In the genomic region with DNA sequence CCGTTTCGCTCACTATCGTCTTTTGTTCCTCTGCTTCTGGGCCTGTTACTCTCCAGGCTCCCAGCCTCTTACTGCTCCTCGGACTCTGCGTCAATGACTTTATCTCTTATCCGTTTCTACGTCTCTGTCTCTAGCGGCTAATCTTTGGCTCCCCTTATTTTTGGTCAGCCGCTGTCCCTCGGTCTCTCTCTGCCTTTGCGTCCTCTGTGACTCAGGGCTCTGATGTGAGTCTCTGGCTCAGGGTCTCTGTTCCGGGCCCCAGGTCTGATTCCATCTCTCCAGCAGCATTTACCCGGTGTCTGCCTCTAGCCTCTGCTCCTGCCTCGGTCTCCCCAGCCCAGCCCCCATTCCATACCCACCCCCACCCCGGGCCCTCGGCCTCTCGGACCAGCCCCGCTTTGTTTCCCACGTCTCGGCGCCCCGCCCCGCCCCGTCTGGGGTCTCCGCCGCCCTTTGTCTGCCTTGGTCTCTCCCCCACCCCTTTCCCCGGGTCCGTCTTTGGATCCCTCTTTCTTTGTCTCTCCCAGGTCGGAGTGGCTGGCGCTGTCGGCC, we compare ENCODE assay signal across 8 cellular contexts. TPM values are rescaled to one million over a fixed set of nuclear protein-coding genes. Genes with fewer than 3 reads are reported as not detected.
DNase-seq lines count a peak whose midpoint lies in the region; ATAC-seq, FAIRE-seq and TF ChIP-seq lines count a peak whose summit lies in the region.

No MANE protein-coding gene starts in this region.

- H3K9me3 Mint-ChIP-seq in astrocyte (ENCODE audit: unreplicated experiment) (peaks cover 3% of the 10 kb centered on the region), immature natural killer cell (no peaks in the 10 kb centered on the region)

- peak overlapping the region; percentile 97 for H3K4me2 ChIP-seq in A549
- H3K4me2 ChIP-seq in HCT116 (ENCODE audit: low read length), result peak overlapping the region; percentile 88
- H3K4me2 ChIP-seq in astrocyte (ENCODE audit: low read length), result peak overlapping the region; percentile 86

- POLR2A ChIA-PET in A549 (lab: Yijun Ruan, JAX), result interaction anchor here (0.5 to 1.7 kb wide), 9 partner anchors 9 to 256 kb away, joined by 3 to 13 read pairs (median 4); a partner anchor contains a TSS
- POLR2A ChIA-PET in HCT116 (lab: Charles Lee), result interaction anchor here (1.0 to 2.1 kb wide), 6 partner anchors 12 to 35 kb away, joined by 3 to 10 read pairs (median 4); a partner anchor contains a TSS

- TF ChIP-seq POLR2A in A549 (IDR thresholded peaks at IDR 0.05; ENCODE audit: low read length), result no peak
- TF ChIP-seq POLR2A in HCT116 (IDR thresholded peaks at IDR 0.05; ENCODE audit: borderline replicate concordance, extremely low read depth, insufficient read depth, insufficient read length), result no peak

- CTCF ChIA-PET in A549 (lab: Yijun Ruan, JAX) (interaction anchor here (0.6 to 11.5 kb wide), 12 partner anchors 13 to 36 kb away, joined by 3 to 149 read pairs (median 4); a partner anchor contains a TSS), HCT116 (lab: Charles Lee) (interaction anchor here (0.6 to 2.5 kb wide), 8 partner anchors 12 to 256 kb away, joined by 3 to 19 read pairs (median 6); a partner anchor contains a TSS)

- H3K79me2 ChIP-seq in HCT116 (ENCODE audit: insufficient read depth, low read length) (peaks cover 25% of the 10 kb centered on the region), astrocyte (ENCODE audit: insufficient read depth, low read length) (peaks cover 42% of the 10 kb centered on the region)

- peak overlapping the region; percentile 86 for H3K4me3 ChIP-seq in A549
- peak overlapping the region; percentile 95 to 96 for H3K4me3 ChIP-seq in HCT116 (replicated peaks in 1 of 2; ENCODE audit: low read depth in 1 of 2, low read length in 2 of 2)
- H3K4me3 ChIP-seq in astrocyte (ENCODE audit: insufficient read depth, low read depth, low read length), result peak overlapping the region; percentile 60
- H3K4me3 ChIP-seq in stomach smooth muscle (ENCODE audit: low read length in 2 of 2), result peak overlapping the region; percentile 63 to 85

- H3K27me3 Mint-ChIP-seq in astrocyte (ENCODE audit: low read depth, unreplicated experiment) (no peaks in the 10 kb centered on the region), immature natural killer cell (ENCODE audit: low read depth in 3 of 3) (peaks cover 3 to 10% (median 6%) of the 10 kb centered on the region in 3 donors)

- intact Hi-C loops in HCT116 (cut with micrococcal nuclease), result loop anchor here (1.0 to 2.0 kb wide), 2 partner anchors 16 to 39 kb away; a partner anchor contains a TSS

- no TSS peak for BruUV-seq in HCT116 (replicated peaks; lab: Mats Ljungman, UMichigan)

- peak; percentile 15 to 39; a peak in 3 of 6 replicates for ATAC-seq in A549
- no peak; the same call in 1 of the 2 replicates for ATAC-seq in HCT116
- ATAC-seq in GM18511 (IDR thresholded peaks at IDR 0.05; ENCODE audit: unreplicated experiment), result no peak
- no peak for ATAC-seq in HG03108 (IDR thresholded peaks at IDR 0.05; ENCODE audit: unreplicated experiment)
- ATAC-seq in HG03196 (IDR thresholded peaks at IDR 0.05; ENCODE audit: unreplicated experiment), result no peak

- H3K27ac ChIP-seq in A549 (peak overlapping the region; percentile 95 to 98), HCT116 (ENCODE audit: low read depth, low read length) (peak overlapping the region; percentile 97), astrocyte (ENCODE audit: low read depth, low read length) (peak overlapping the region; percentile 80), stomach smooth muscle (ENCODE audit: low read length) (peak overlapping the region; percentile 62)

- FAIRE-seq in A549 (lab: Jason Lieb, UNC), result no peak
- no peak for FAIRE-seq in astrocyte (lab: Jason Lieb, UNC)

- H3K4me1 ChIP-seq in A549 (peaks cover 12% of the 10 kb centered on the region), HCT116 (ENCODE audit: control insufficient read depth in 1 of 2, insufficient read depth in 2 of 2, low read length in 2 of 2) (peaks cover 24 to 43% of the 10 kb centered on the region in 2 experiments), astrocyte (ENCODE audit: insufficient read depth, low read length) (peaks cover 22% of the 10 kb centered on the region), stomach smooth muscle (ENCODE audit: control insufficient read depth, insufficient read depth, low read length) (peaks cover 29% of the 10 kb centered on the region)

- H3K4me3 Mint-ChIP-seq in astrocyte (ENCODE audit: unreplicated experiment) (peak overlapping the region; percentile 83), immature natural killer cell (peak overlapping the region; percentile 77 to 89 (median 85))

- H3K4me1 Mint-ChIP-seq in astrocyte (ENCODE audit: low read depth, unreplicated experiment) (peaks cover 13% of the 10 kb centered on the region), immature natural killer cell (peaks cover 38 to 42% of the 10 kb centered on the region in 2 donors)

- TF ChIP-seq CTCF in A549 (IDR thresholded peaks at IDR 0.05) (no peak), HCT116 (IDR thresholded peaks at IDR 0.05 in 2 of 3, conservative IDR thresholded peaks at IDR 0.05 in 1 of 3; ENCODE audit: borderline replicate concordance in 1 of 3, insufficient read depth in 1 of 3, low read depth in 2 of 3, low read length in 2 of 3) (no peak), astrocyte (IDR thresholded peaks at IDR 0.05; ENCODE audit: insufficient read depth, low read depth, low read length) (no peak)

- DNase-seq in A549 (ENCODE audit: low read depth in 1 of 2, low spot score in 1 of 2) (no peak), HCT116 (ENCODE audit: low read depth, low spot score) (no peak), astrocyte (ENCODE audit: low read depth) (peak; percentile 57), immature natural killer cell (no peak)

- no peaks in the 10 kb centered on the region for H3K9me3 ChIP-seq in A549
- no peaks in the 10 kb centered on the region for H3K9me3 ChIP-seq in HCT116 (ENCODE audit: control insufficient read depth in 1 of 2, insufficient read depth in 1 of 2, low read depth in 1 of 2, low read length in 2 of 2)
- H3K9me3 ChIP-seq in astrocyte (ENCODE audit: insufficient read depth, low read depth, low read length), result no peaks in the 10 kb centered on the region
- H3K9me3 ChIP-seq in stomach smooth muscle (ENCODE audit: control insufficient read depth in 2 of 2, low read length in 2 of 2), result no peaks in the 10 kb centered on the region

- RAD21 ChIA-PET in HCT116 (lab: Charles Lee; ENCODE audit: low non-redundant PET in 1 of 2, low total read pairs in 2 of 2, uncharacterized antibody in 2 of 2, unreplicated experiment in 2 of 2), result interaction anchor here (0.6 to 1.9 kb wide), 2 partner anchors 40 to 579 kb away, joined by 3 to 4 read pairs; a partner anchor contains a TSS

- H3K27ac Mint-ChIP-seq in astrocyte (ENCODE audit: unreplicated experiment) (peak overlapping the region; percentile 92), immature natural killer cell (peak overlapping the region; percentile 10 to 88 (median 54))

- H3K36me3 Mint-ChIP-seq in astrocyte (ENCODE audit: low read depth, unreplicated experiment) (peaks cover 13% of the 10 kb centered on the region), immature natural killer cell (no peaks in the 10 kb centered on the region)

- 50% methylated on average over 18 of the region's 31 CpGs for WGBS in A549 (ENCODE audit: missing lambda C conversion rate)

- no peaks in the 10 kb centered on the region for H4K20me1 ChIP-seq in HCT116 (ENCODE audit: insufficient read depth)
- H4K20me1 ChIP-seq in astrocyte (ENCODE audit: insufficient read depth, low read length), result no peaks in the 10 kb centered on the region

- H3K9ac ChIP-seq in HCT116 (ENCODE audit: low read length), result peak overlapping the region; percentile 87
- peak overlapping the region; percentile 79 for H3K9ac ChIP-seq in astrocyte (ENCODE audit: low read length)
- H3K9ac ChIP-seq in stomach smooth muscle (ENCODE audit: low read length in 2 of 2), result peak overlapping the region; percentile 79 to 87

- no peak for TF ChIP-seq EP300 in A549 (IDR thresholded peaks at IDR 0.05)

- H2AFZ ChIP-seq in HCT116 (ENCODE audit: low read depth, low read length, poor library complexity, severe bottlenecking) (peak overlapping the region; percentile 45), astrocyte (ENCODE audit: low read depth, low read length) (peak overlapping the region; percentile 83)

- H3K27me3 ChIP-seq in HCT116 (ENCODE audit: insufficient read depth, low read length) (no peaks in the 10 kb centered on the region), astrocyte (ENCODE audit: insufficient read depth, low read length) (no peaks in the 10 kb centered on the region), stomach smooth muscle (ENCODE audit: control insufficient read depth in 1 of 2, insufficient read depth in 2 of 2, low read length in 2 of 2) (no peaks in the 10 kb centered on the region)

- H3K36me3 ChIP-seq in HCT116 (ENCODE audit: control insufficient read depth in 1 of 2, insufficient read depth in 2 of 2, low read length in 2 of 2) (peaks cover 2 to 18% of the 10 kb centered on the region in 2 experiments; a peak in 3 of 4 replicates), astrocyte (ENCODE audit: insufficient read depth, low read length) (peaks cover 5% of the 10 kb centered on the region), stomach smooth muscle (ENCODE audit: control insufficient read depth in 2 of 2, insufficient read depth in 2 of 2, low read length in 2 of 2) (peaks cover 6 to 16% of the 10 kb centered on the region in 2 donors)

- TF ChIP-seq RAD21 in A549 (conservative IDR thresholded peaks at IDR 0.05 in 1 of 2, IDR thresholded peaks at IDR 0.05 in 1 of 2) (no peak), HCT116 (IDR thresholded peaks at IDR 0.05; ENCODE audit: low read depth) (no peak)

- H3K9me2 ChIP-seq in HCT116 (ENCODE audit: insufficient read depth), result no peaks in the 10 kb centered on the region

RNA-seq across cellular contexts. Expression of a gene that starts 0.5 kb away (rescaled TPM):
- polyA plus RNA-seq in A549 (2011; rRNA removed) (7.0 and 9.3 TPM in 2 replicates), A549 (2017; fragmentation: RNase III; extraction: RNeasy Plus Mini Kit Qiagen cat#74134 plus additional on column Dnase treatment) (9.1 to 10.4 TPM (median 9.7 TPM) in 3 replicates), immature natural killer cell (1 to 10 TPM; 4.2 to 9.3 (median 5.7) TPM)
- 8.1 and 10.4 TPM in 2 replicates for polyA plus RNA-seq in A549 (2012; cell fraction: cytosol; rRNA removed)
- 12.0 and 13.2 TPM in 2 replicates for polyA plus RNA-seq in A549 (2012; cell fraction: nucleus; rRNA removed)
- polyA minus RNA-seq in A549 (2011; rRNA and poly(A)+ RNA removed), result 7.2 and 9.6 TPM in 2 replicates
- total RNA-seq in HCT116 (2021; ENCODE audit: unreplicated experiment) (17.9 TPM), astrocyte (16.0 and 19.5 TPM in 2 replicates)
- 12.8 and 15.5 TPM in 2 replicates for polyA plus RNA-seq in HCT116 (2012)

RNA-seq across cellular contexts. Expression of a gene that starts 12.3 kb away (rescaled TPM):
- 0.13 and 0.17 TPM in 2 replicates for polyA plus RNA-seq in A549 (2011; rRNA removed)
- 0.75 and 0.91 TPM in 2 replicates for polyA plus RNA-seq in A549 (2012; cell fraction: cytosol; rRNA removed)
- 0.54 and 0.69 TPM in 2 replicates for polyA plus RNA-seq in A549 (2012; cell fraction: nucleus; rRNA removed)
- 0.58 to 0.73 TPM (median 0.65 TPM) in 3 replicates for polyA plus RNA-seq in A549 (2017; fragmentation: RNase III; extraction: RNeasy Plus Mini Kit Qiagen cat#74134 plus additional on column Dnase treatment)
- polyA minus RNA-seq in A549 (2011; rRNA and poly(A)+ RNA removed), result not detected in 2 replicates
- 3.4 TPM for total RNA-seq in HCT116 (2021; ENCODE audit: unreplicated experiment)
- 2.3 and 2.4 TPM in 2 replicates for polyA plus RNA-seq in HCT116 (2012)
- 0.48 and 0.96 TPM in 2 replicates for total RNA-seq in astrocyte
- polyA plus RNA-seq in immature natural killer cell, result 100 to 1,000 TPM; 155 to 213 (median 161) TPM

RNA-seq across cellular contexts. Expression of a gene that starts 12.7 kb away (rescaled TPM):
- polyA plus RNA-seq in A549 (2011; rRNA removed), result 5.0 and 5.7 TPM in 2 replicates
- 13.6 and 22.1 TPM in 2 replicates for polyA plus RNA-seq in A549 (2012; cell fraction: cytosol; rRNA removed)
- 12.7 and 26.3 TPM in 2 replicates for polyA plus RNA-seq in A549 (2012; cell fraction: nucleus; rRNA removed)
- 6.8 to 7.9 TPM (median 7.2 TPM) in 3 replicates for polyA plus RNA-seq in A549 (2017; fragmentation: RNase III; extraction: RNeasy Plus Mini Kit Qiagen cat#74134 plus additional on column Dnase treatment)
- polyA minus RNA-seq in A549 (2011; rRNA and poly(A)+ RNA removed), result 2.8 and 3.6 TPM in 2 replicates
- 11.0 TPM for total RNA-seq in HCT116 (2021; ENCODE audit: unreplicated experiment)
- polyA plus RNA-seq in HCT116 (2012), result 5.7 and 7.0 TPM in 2 replicates
- total RNA-seq in astrocyte, result 13.9 and 15.5 TPM in 2 replicates
- polyA plus RNA-seq in immature natural killer cell, result 1 to 10 TPM in 2 of 3 donors, not detected in 1; 2.8 to 3.2 TPM

RNA-seq across cellular contexts. Expression of a gene that starts 20.1 kb away (rescaled TPM):
- not detected in 2 replicates for polyA plus RNA-seq in A549 (2011; rRNA removed)
- 0.38 and 0.45 TPM in 2 replicates for polyA plus RNA-seq in A549 (2012; cell fraction: cytosol; rRNA removed)
- polyA plus RNA-seq in A549 (2012; cell fraction: nucleus; rRNA removed), result not detected in 2 replicates
- 0.46 to 0.70 TPM (median 0.55 TPM) in 3 replicates for polyA plus RNA-seq in A549 (2017; fragmentation: RNase III; extraction: RNeasy Plus Mini Kit Qiagen cat#74134 plus additional on column Dnase treatment)
- polyA minus RNA-seq in A549 (2011; rRNA and poly(A)+ RNA removed), result not detected in 2 replicates
- not detected for total RNA-seq in HCT116 (2021; ENCODE audit: unreplicated experiment)
- polyA plus RNA-seq in HCT116 (2012), result 0.46 and 1.4 TPM in 2 replicates
- not detected in 2 replicates for total RNA-seq in astrocyte
- polyA plus RNA-seq in immature natural killer cell, result 10 to 100 TPM; 10.9 to 22.2 (median 18.7) TPM

RNA-seq across cellular contexts. Expression of a gene that starts 24.4 kb away (rescaled TPM):
- polyA plus RNA-seq in A549 (2011; rRNA removed), result 10.9 and 12.6 TPM in 2 replicates
- polyA plus RNA-seq in A549 (2012; cell fraction: cytosol; rRNA removed), result 19.3 and 22.4 TPM in 2 replicates
- polyA plus RNA-seq in A549 (2012; cell fraction: nucleus; rRNA removed), result 35.7 and 37.3 TPM in 2 replicates
- 21.5 to 24.0 TPM (median 23.2 TPM) in 3 replicates for polyA plus RNA-seq in A549 (2017; fragmentation: RNase III; extraction: RNeasy Plus Mini Kit Qiagen cat#74134 plus additional on column Dnase treatment)
- 21.7 and 27.9 TPM in 2 replicates for polyA minus RNA-seq in A549 (2011; rRNA and poly(A)+ RNA removed)
- total RNA-seq in HCT116 (2021; ENCODE audit: unreplicated experiment), result 49.2 TPM
- polyA plus RNA-seq in HCT116 (2012), result 35.5 and 38.1 TPM in 2 replicates
- 50.3 and 50.8 TPM in 2 replicates for total RNA-seq in astrocyte
- 10 to 100 TPM in 2 of 3 donors, 1 to 10 TPM in 1; 9.5 to 18.5 (median 10.1) TPM for polyA plus RNA-seq in immature natural killer cell

Comparison
In these comparisons a context has a peak if more than half of its experiments do, and no peak if none do; other contexts are left out.
1. ATAC-seq: peak in A549 (2 of 2); none in HCT116 (single experiment), GM18511 (single experiment), HG03108 (single experiment) and HG03196 (single experiment).
2. Peak in every context shown above with its lines, with median percentiles within 50 percentile points of each other: H3K27ac ChIP-seq, H3K4me2 ChIP-seq, H3K4me3 ChIP-seq and H3K9ac ChIP-seq.